In the genomic region with DNA sequence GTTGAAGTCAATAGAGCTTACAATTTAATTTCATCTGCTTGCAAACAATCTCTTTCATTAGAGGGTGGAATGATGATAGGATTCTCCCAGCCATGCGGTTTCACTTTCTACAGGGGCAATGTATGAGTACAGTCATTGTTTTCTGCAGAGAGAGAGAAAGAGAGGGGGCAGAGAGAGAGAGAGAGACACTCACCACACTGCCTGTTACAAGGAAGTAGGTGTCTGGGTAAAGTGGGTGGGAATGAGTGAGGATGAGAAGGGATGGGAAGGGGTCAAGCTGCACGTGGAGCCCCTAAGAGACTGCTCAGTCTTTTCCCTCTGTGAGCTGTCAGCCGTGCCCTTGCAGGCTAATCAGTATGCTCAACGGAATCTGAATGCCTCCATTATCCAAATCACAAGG, we compare ENCODE assay signal across 1 cellular context.
TF ChIP-seq lines count a peak whose summit lies in the region.

No MANE protein-coding gene starts in this region.

TF ChIP-seq in HepG2, 621 proteins besides CTCF, POLR2A, EP300 and RAD21 (continued from another document):
- no peak for TF ChIP-seq SIN3A (IDR thresholded peaks at IDR 0.05; ENCODE audit: borderline replicate concordance, low read depth, low read length)
TF ChIP-seq in HepG2: peak in this region for 0.
